ENCODE assay signal across 16 cellular contexts in the genomic region with DNA sequence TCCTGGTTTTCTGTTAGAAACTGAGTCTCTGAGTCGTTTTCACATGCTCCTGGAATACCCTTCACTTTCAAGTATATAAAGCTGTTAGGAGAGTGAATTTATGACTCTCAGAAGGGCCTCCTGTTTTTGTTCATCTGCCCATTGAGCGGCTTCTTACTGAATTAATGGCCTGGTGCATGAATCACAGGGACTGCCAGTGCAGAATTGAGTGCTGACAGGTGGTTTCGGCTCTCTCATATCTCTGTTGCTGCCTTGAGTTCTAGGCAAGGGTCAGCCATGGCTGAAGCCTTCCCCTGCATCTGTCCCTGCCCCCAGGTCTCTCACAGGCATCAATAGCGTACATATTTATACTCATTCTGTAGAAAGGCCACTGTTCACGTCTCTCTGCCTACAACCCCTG. TPM values are rescaled to one million over a fixed set of nuclear protein-coding genes. Genes with fewer than 3 reads are reported as not detected.
DNase-seq lines count a peak whose midpoint lies in the region; ATAC-seq lines count a peak whose summit lies in the region.
"Had no signal": no experiment of that assay in that cellular context is flagged by ENCODE, and none has a peak within 500 bp of the region (broad histone marks: within the 10 kb centered on the region; RNA-seq: fewer than 3 reads in every experiment).

No MANE protein-coding gene starts in this region.

- no peaks in the 10 kb centered on the region for H3K27me3 Mint-ChIP-seq in T-helper 17 cell
- H3K27me3 Mint-ChIP-seq: B cell had no signal

- no peaks in the 10 kb centered on the region for H3K36me3 Mint-ChIP-seq in T-helper 17 cell (ENCODE audit: low read depth)

- peaks cover 20% of the 10 kb centered on the region for H3K4me1 Mint-ChIP-seq in T-helper 17 cell
- H3K4me1 Mint-ChIP-seq: B cell had no signal

- H3K4me3 Mint-ChIP-seq in T-helper 17 cell, result no peak overlapping the region
- H3K4me3 Mint-ChIP-seq: B cell had no signal

- H3K27ac Mint-ChIP-seq in T-helper 17 cell, result peak overlapping the region; percentile 14
- H3K27ac Mint-ChIP-seq: B cell had no signal

- H3K9me3 ChIP-seq in T-helper 17 cell (ENCODE audit: control insufficient read depth, low read length, poor library complexity, severe bottlenecking), result no peaks in the 10 kb centered on the region
- H3K9me3 ChIP-seq: SJSA1 had no signal

- ATAC-seq in T-helper 17 cell (no peak), GM19452 (IDR thresholded peaks at IDR 0.05; ENCODE audit: unreplicated experiment) (no peak), HG02870 (IDR thresholded peaks at IDR 0.05; ENCODE audit: unreplicated experiment) (no peak)

- DNase-seq in NCI-H2029 treated with DMSO at 0.1 percent for 48 hours (lab: John Stamatoyannopoulos, UW) (peak; percentile 9), NCI-H2029 (lab: John Stamatoyannopoulos, UW) (no peak), COLO668 (lab: John Stamatoyannopoulos, UW; ENCODE audit: unreplicated experiment) (peak; percentile 34), T-helper 17 cell (no peak), left kidney (ENCODE audit: low read depth, low spot score) (peak; percentile 76), midbrain (lab: John Stamatoyannopoulos, UW) (no peak)
- DNase-seq: 8988T, COR-L47, DMS 273 treated with DMSO at 0.1 percent for 48 hours, NCI-H2081, NCI-H524, NCI-H82 had no signal

RNA-seq across cellular contexts. Expression of a gene that starts 22.7 kb away (rescaled TPM):
- total RNA-seq in T-helper 17 cell, result 10 to 100 TPM; 15.9 to 21.2 TPM

RNA-seq across cellular contexts. Expression of a gene that starts 50.9 kb away (rescaled TPM):
- 10 to 100 TPM; 12.6 to 12.8 TPM for total RNA-seq in T-helper 17 cell

Comparison
In these comparisons a context has a peak if more than half of its experiments do, and no peak if none do; other contexts are left out.
1. DNase-seq: peak in NCI-H2029 treated with DMSO at 0.1 percent for 48 hours (single experiment), COLO668 (single experiment) and left kidney (single experiment); none in NCI-H2029 (single experiment), T-helper 17 cell (0 of 3) and midbrain (single experiment).